Comparison of ENCODE assay signal across 12 cellular contexts in genomic region chr15:87619161-87619960, GRCh38.
A peak's percentile ranks its signal among the peaks of the same experiment; 100 is the strongest.
DNase-seq lines count a peak whose midpoint lies in the region; ATAC-seq, FAIRE-seq and TF ChIP-seq lines count a peak whose summit lies in the region.
"Had no signal": no experiment of that assay in that cellular context is flagged by ENCODE, and none has a peak within 500 bp of the region (broad histone marks: within the 10 kb centered on the region; RNA-seq: fewer than 3 reads in every experiment).

No MANE protein-coding gene starts in this region.

- H3K9me3 ChIP-seq in astrocyte (ENCODE audit: insufficient read depth, low read depth, low read length) (no peaks in the 10 kb centered on the region), tibial artery (no peaks in the 10 kb centered on the region)

- H3K79me2 ChIP-seq in astrocyte (ENCODE audit: insufficient read depth, low read length) = no peaks in the 10 kb centered on the region

- peak overlapping the region; percentile 72 for H3K4me2 ChIP-seq in astrocyte (ENCODE audit: low read length)

- H3K4me3 ChIP-seq in astrocyte (ENCODE audit: insufficient read depth, low read depth, low read length) = no peak overlapping the region
- H3K4me3 ChIP-seq in tibial artery = no peak overlapping the region
- H3K4me3 ChIP-seq: SK-N-MC had no signal

- H3K27ac Mint-ChIP-seq in astrocyte (ENCODE audit: unreplicated experiment) = peak overlapping the region; percentile 26
- H3K27ac Mint-ChIP-seq: activated CD8-positive, alpha-beta memory T cell treated with anti-CD3 and anti-CD28 coated beads, Interleukin-2, amount 10 ng/mL, durations not matched to agents 7 days and 5 days had no signal

- H3K27ac ChIP-seq in astrocyte (ENCODE audit: low read depth, low read length) (peak overlapping the region; percentile 79), tibial artery (peak overlapping the region; percentile 62 to 71)
- H3K27ac ChIP-seq: SK-N-MC had no signal

- no peaks in the 10 kb centered on the region for H3K9me3 Mint-ChIP-seq in astrocyte (ENCODE audit: unreplicated experiment)

- no peak for ATAC-seq in GM18498 (IDR thresholded peaks at IDR 0.05; ENCODE audit: unreplicated experiment)
- no peak for ATAC-seq in HG02763 (IDR thresholded peaks at IDR 0.05; ENCODE audit: unreplicated experiment)
- ATAC-seq: activated CD8-positive, alpha-beta memory T cell treated with anti-CD3 and anti-CD28 coated beads, Interleukin-2, amount 10 ng/mL, durations not matched to agents 7 days and 5 days had no signal

- H4K20me1 ChIP-seq in astrocyte (ENCODE audit: insufficient read depth, low read length) = no peaks in the 10 kb centered on the region

- no peak overlapping the region for H3K4me3 Mint-ChIP-seq in astrocyte (ENCODE audit: unreplicated experiment)
- H3K4me3 Mint-ChIP-seq: activated CD8-positive, alpha-beta memory T cell treated with anti-CD3 and anti-CD28 coated beads, Interleukin-2, amount 10 ng/mL, durations not matched to agents 7 days and 5 days had no signal

- peak; percentile 12 to 36 for DNase-seq in NOMO-1 (lab: John Stamatoyannopoulos, UW; ENCODE audit: unreplicated experiment in 2 of 2)
- no peak for DNase-seq in NOMO-1 treated with dmso at 0.1 percent for 144 hours (lab: John Stamatoyannopoulos, UW; ENCODE audit: unreplicated experiment)
- DNase-seq in astrocyte (ENCODE audit: low read depth) = peak; percentile 95
- peak; percentile 20 for DNase-seq in hepatic stellate cell (ENCODE audit: low spot score)
- DNase-seq in tibial artery = peak in 1 of 2 donors; percentile 31
- DNase-seq in posterior vena cava (ENCODE audit: low spot score) = no peak
- DNase-seq: ACHN; activated CD8-positive, alpha-beta memory T cell treated with anti-CD3 and anti-CD28 coated beads, Interleukin-2, amount 10 ng/mL, durations not matched to agents 7 days and 5 days; dermis blood vessel endothelial cell had no signal

- H2AFZ ChIP-seq in astrocyte (ENCODE audit: low read depth, low read length) = peak overlapping the region; percentile 31

- H3K36me3 Mint-ChIP-seq in astrocyte (ENCODE audit: low read depth, unreplicated experiment) = no peaks in the 10 kb centered on the region
- H3K36me3 Mint-ChIP-seq: activated CD8-positive, alpha-beta memory T cell treated with anti-CD3 and anti-CD28 coated beads, Interleukin-2, amount 10 ng/mL, durations not matched to agents 7 days and 5 days had no signal

- peaks cover 23% of the 10 kb centered on the region for H3K4me1 Mint-ChIP-seq in astrocyte (ENCODE audit: low read depth, unreplicated experiment)
- H3K4me1 Mint-ChIP-seq: activated CD8-positive, alpha-beta memory T cell treated with anti-CD3 and anti-CD28 coated beads, Interleukin-2, amount 10 ng/mL, durations not matched to agents 7 days and 5 days had no signal

- no peak for FAIRE-seq in astrocyte (lab: Jason Lieb, UNC)

- peaks cover 3% of the 10 kb centered on the region for H3K27me3 Mint-ChIP-seq in astrocyte (ENCODE audit: low read depth, unreplicated experiment)

- H3K27me3 ChIP-seq in astrocyte (ENCODE audit: insufficient read depth, low read length) (no peaks in the 10 kb centered on the region), tibial artery (no peaks in the 10 kb centered on the region)

- peak overlapping the region; percentile 62 for H3K9ac ChIP-seq in astrocyte (ENCODE audit: low read length)

- H3K4me1 ChIP-seq in astrocyte (ENCODE audit: insufficient read depth, low read length) (peaks cover 22% of the 10 kb centered on the region), tibial artery (peaks cover 0 to 29% (median 12%) of the 10 kb centered on the region in 4 donors)

- TF ChIP-seq CTCF in astrocyte (IDR thresholded peaks at IDR 0.05; ENCODE audit: insufficient read depth, low read depth, low read length) (no peak), tibial artery (IDR thresholded peaks at IDR 0.05) (no peak)

- H3K36me3 ChIP-seq in astrocyte (ENCODE audit: insufficient read depth, low read length) (no peaks in the 10 kb centered on the region), tibial artery (no peaks in the 10 kb centered on the region)

- intact Hi-C loops in tibial artery (cut with DNase I; ENCODE audit: low total_unique reads) = no loop called here
- intact Hi-C loops in posterior vena cava (cut with DNase I) = no loop called here

Comparison
In these comparisons a context has a peak if more than half of its experiments do, and no peak if none do; other contexts are left out.
1. DNase-seq: peak in NOMO-1 (2 of 2), astrocyte (single experiment) and hepatic stellate cell (single experiment); none in NOMO-1 treated with dmso at 0.1 percent for 144 hours (single experiment) and posterior vena cava (single experiment).